Comparison of ENCODE assay signal across 8 cellular contexts in the genomic region with DNA sequence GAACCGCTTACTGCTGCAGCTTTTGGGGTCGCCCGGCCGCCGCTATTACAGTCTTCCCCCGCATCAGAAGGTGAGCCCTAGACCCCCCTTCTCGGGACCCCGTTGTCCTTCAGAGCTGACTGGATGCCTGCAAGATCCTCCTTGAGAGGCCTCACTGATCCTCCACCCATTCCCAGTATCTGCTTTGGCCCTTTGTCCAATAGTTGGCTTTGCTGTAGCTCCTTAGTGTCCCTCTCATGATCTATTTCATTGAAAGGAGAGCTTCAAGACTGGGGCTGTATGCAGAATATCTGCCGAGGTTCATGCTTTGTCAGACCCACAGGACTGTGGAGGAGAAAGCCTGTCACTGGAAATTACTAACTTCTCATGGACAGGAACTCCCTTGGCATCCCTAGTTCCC. TPM values are rescaled to one million over a fixed set of nuclear protein-coding genes. Genes with fewer than 3 reads are reported as not detected.
DNase-seq lines count a peak whose midpoint lies in the region; ATAC-seq and TF ChIP-seq lines count a peak whose summit lies in the region.

No MANE protein-coding gene starts in this region.

- no peaks in the 10 kb centered on the region for H4K20me1 ChIP-seq in osteoblast (ENCODE audit: insufficient read depth, low read length)

- peaks cover 14% of the 10 kb centered on the region for H3K79me2 ChIP-seq in osteoblast (ENCODE audit: insufficient read depth, low read length)

- H3K36me3 ChIP-seq in ES-I3 (ENCODE audit: insufficient read depth, low read length) (peaks cover 17% of the 10 kb centered on the region), WERI-Rb-1 (peaks cover 51% of the 10 kb centered on the region), osteoblast (ENCODE audit: insufficient read depth, low read length) (peaks cover 23% of the 10 kb centered on the region)

- no peak for ATAC-seq in HG02571 (IDR thresholded peaks at IDR 0.05; ENCODE audit: unreplicated experiment)

- H3K27ac Mint-ChIP-seq in HFFc6, result peak overlapping the region; percentile 96

- DNase-seq in HFFc6 (peak; percentile 13), WERI-Rb-1 (peak; percentile 15), foreskin melanocyte (peak; percentile 12), osteoblast (ENCODE audit: insufficient read length, low spot score, missing footprints) (peak; percentile 84), SHP77 treated with DMSO at 0.1 percent for 48 hours (lab: John Stamatoyannopoulos, UW) (no peak), cerebellar nuclear complex (lab: John Stamatoyannopoulos, UW) (no peak)

- peaks cover 19% of the 10 kb centered on the region for H3K36me3 Mint-ChIP-seq in HFFc6 (ENCODE audit: low read depth)

- no peaks in the 10 kb centered on the region for H3K27me3 Mint-ChIP-seq in HFFc6 (ENCODE audit: insufficient read depth)

- H3K4me2 ChIP-seq in osteoblast (ENCODE audit: insufficient read depth, low read length), result peak overlapping the region; percentile 86

- H3K27me3 ChIP-seq in WERI-Rb-1 (ENCODE audit: insufficient read depth, low read depth, severe bottlenecking) (no peaks in the 10 kb centered on the region), osteoblast (ENCODE audit: insufficient read depth, low read length) (no peaks in the 10 kb centered on the region)

- H3K9ac ChIP-seq in ES-I3 (ENCODE audit: low read depth, low read length), result peak overlapping the region; percentile 97

- H3K9me3 ChIP-seq in ES-I3 (ENCODE audit: control insufficient read depth, insufficient read depth, low read length) (no peaks in the 10 kb centered on the region), WERI-Rb-1 (ENCODE audit: severe bottlenecking) (no peaks in the 10 kb centered on the region), osteoblast (ENCODE audit: low read depth, low read length) (no peaks in the 10 kb centered on the region)

- no peaks in the 10 kb centered on the region for H3K4me1 ChIP-seq in ES-I3 (ENCODE audit: insufficient read depth, low read length)
- peaks cover 12% of the 10 kb centered on the region for H3K4me1 ChIP-seq in osteoblast (ENCODE audit: insufficient read depth, low read length)

- TF ChIP-seq CTCF in HFFc6 (IDR thresholded peaks at IDR 0.05) (no peak), WERI-Rb-1 (IDR thresholded peaks at IDR 0.05; ENCODE audit: low read depth, low read length) (no peak), osteoblast (IDR thresholded peaks at IDR 0.05; ENCODE audit: extremely low read depth, low read depth, low read length) (no peak)

- H3K27ac ChIP-seq in WERI-Rb-1 (peak overlapping the region; percentile 97), osteoblast (ENCODE audit: low read depth, low read length) (peak overlapping the region; percentile 61)

- H3K4me3 Mint-ChIP-seq in HFFc6, result peak overlapping the region; percentile 97

- H3K9me3 Mint-ChIP-seq in HFFc6, result no peaks in the 10 kb centered on the region

- H3K4me3 ChIP-seq in WERI-Rb-1 (ENCODE audit: low read depth, low read length) (peak overlapping the region; percentile 85), osteoblast (ENCODE audit: insufficient read depth, low read length) (peak overlapping the region; percentile 82)

- H2AFZ ChIP-seq in osteoblast (ENCODE audit: low read length), result peak overlapping the region; percentile 92

- H3K4me1 Mint-ChIP-seq in HFFc6 (ENCODE audit: low read depth), result peaks cover 18% of the 10 kb centered on the region

RNA-seq across cellular contexts. Expression of gene DLAT, which starts 0.5 kb away (rescaled TPM):
- total RNA-seq in HFFc6 (2021; fragmentation: NEBNext Ultra II Directional; extraction: Animal tissue kit (Norgen Biotek cat#: 25700)), result 10 to 100 TPM; 35.9 to 44.2 (median 42.1) TPM
- 35.7 and 36.6 TPM in 2 replicates for total RNA-seq in osteoblast

RNA-seq across cellular contexts. Expression of gene PIH1D2, which starts 48.1 kb away (rescaled TPM):
- 1 to 10 TPM in 4 of 6 experiments, under 1 TPM in 2; 0.59 to 1.5 (median 1.1) TPM for total RNA-seq in HFFc6 (2021; fragmentation: NEBNext Ultra II Directional; extraction: Animal tissue kit (Norgen Biotek cat#: 25700))
- 2.7 and 2.9 TPM in 2 replicates for total RNA-seq in osteoblast

RNA-seq across cellular contexts. Expression of gene NKAPD1, which starts 48.4 kb away (rescaled TPM):
- 10 to 100 TPM; 17.0 to 22.2 (median 19.8) TPM for total RNA-seq in HFFc6 (2021; fragmentation: NEBNext Ultra II Directional; extraction: Animal tissue kit (Norgen Biotek cat#: 25700))
- 33.9 and 37.6 TPM in 2 replicates for total RNA-seq in osteoblast

Comparison
In these comparisons a context has a peak if more than half of its experiments do, and no peak if none do; other contexts are left out.
1. DNase-seq: peak in HFFc6 (single experiment), WERI-Rb-1 (single experiment), foreskin melanocyte (single experiment) and osteoblast (single experiment); none in SHP77 treated with DMSO at 0.1 percent for 48 hours (single experiment) and cerebellar nuclear complex (0 of 2).